Comparison of ENCODE assay signal across 9 cellular contexts in the genomic region with DNA sequence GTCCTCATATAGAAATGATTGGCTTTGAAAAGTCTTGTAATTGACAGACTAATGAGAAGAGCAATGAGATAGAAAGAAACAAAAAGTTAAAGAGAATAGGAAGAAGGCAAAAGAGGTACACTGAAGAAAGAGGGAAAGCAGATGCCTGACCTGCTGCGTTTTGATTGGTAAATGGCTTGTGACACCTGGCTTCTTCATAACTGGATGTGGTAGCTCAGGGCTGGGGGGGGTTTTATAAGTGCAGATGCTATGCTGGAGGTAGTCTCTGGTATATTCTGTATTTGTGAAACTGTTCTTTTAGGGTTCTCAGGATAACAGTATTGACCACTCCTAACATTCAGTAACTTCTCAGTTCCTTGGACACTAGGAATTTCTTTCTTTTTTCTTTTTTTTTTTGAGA. TPM values are rescaled to one million over a fixed set of nuclear protein-coding genes. Genes with fewer than 3 reads are reported as not detected.
DNase-seq lines count a peak whose midpoint lies in the region; ATAC-seq and TF ChIP-seq lines count a peak whose summit lies in the region.
"Had no signal": no experiment of that assay in that cellular context is flagged by ENCODE, and none has a peak within 500 bp of the region (broad histone marks: within the 10 kb centered on the region; RNA-seq: fewer than 3 reads in every experiment).

No MANE protein-coding gene starts in this region.

- peaks cover 23% of the 10 kb centered on the region for H3K4me1 ChIP-seq in ovary (ENCODE audit: insufficient read depth)

- H3K36me3 ChIP-seq in GM06990 (ENCODE audit: control insufficient read depth, insufficient read depth, low read length) (no peaks in the 10 kb centered on the region), ovary (no peaks in the 10 kb centered on the region)

- H3K4me3 Mint-ChIP-seq in chondrocyte (ENCODE audit: unreplicated experiment) = peak overlapping the region; percentile 97

- H3K27ac Mint-ChIP-seq in chondrocyte (ENCODE audit: unreplicated experiment) = no peak overlapping the region

- H3K27me3 ChIP-seq in GM06990 (replicated peaks; ENCODE audit: control insufficient read depth, insufficient read depth, low read length) (no peaks in the 10 kb centered on the region), ovary (no peaks in the 10 kb centered on the region)

- intact Hi-C loops in ovary (cut with DNase I) = no loop called here

- TF ChIP-seq EP300 in ovary (IDR thresholded peaks at IDR 0.05) = no peak

- 81 to 97% (median 86%) methylated on average over 1 of the region's 1 CpG for WGBS in ovary, 3 donors

- no peak for TF ChIP-seq POLR2A in ovary (IDR thresholded peaks at IDR 0.05)

- no peak for DNase-seq in GM06990 (ENCODE audit: extremely low read depth, insufficient read length)
- peak; percentile 11 for DNase-seq in Jurkat, Clone E6-1 (ENCODE audit: low read depth, low spot score)
- DNase-seq in chondrocyte (ENCODE audit: low spot score) = no peak
- no peak for DNase-seq in ovary
- no peak for DNase-seq in NCI-H2107 (lab: John Stamatoyannopoulos, UW)
- DNase-seq in NCI-H1092 treated with DMSO at 0.1 percent for 48 hours (lab: John Stamatoyannopoulos, UW) = no peak
- no peak for DNase-seq in RWPE1 (ENCODE audit: low spot score)
- DNase-seq: substantia nigra had no signal

- H3K4me3 ChIP-seq in GM06990 (replicated peaks; ENCODE audit: low read depth, low read length) (peak overlapping the region; percentile 78), ovary (peak overlapping the region; percentile 92)
- H3K4me3 ChIP-seq in Jurkat, Clone E6-1 (ENCODE audit: low read length) = no peak overlapping the region

- TF ChIP-seq CTCF in GM06990 (IDR thresholded peaks at IDR 0.05; ENCODE audit: insufficient read depth, low read length, poor library complexity, severe bottlenecking) = no peak
- no peak for TF ChIP-seq CTCF in chondrocyte (IDR thresholded peaks at IDR 0.05)
- no peak for TF ChIP-seq CTCF in ovary (IDR thresholded peaks at IDR 0.05)
- TF ChIP-seq CTCF in RWPE1 (conservative IDR thresholded peaks at IDR 0.05; ENCODE audit: low read depth) = no peak

- ATAC-seq in HG03025 (IDR thresholded peaks at IDR 0.05; ENCODE audit: low FRiP score, unreplicated experiment) = no peak

- no peak overlapping the region for H3K27ac ChIP-seq in ovary
- H3K27ac ChIP-seq in RWPE1 = no peak overlapping the region

- no peaks in the 10 kb centered on the region for H3K9me3 Mint-ChIP-seq in chondrocyte (ENCODE audit: low read depth)

- CTCF ChIA-PET in RWPE1 (lab: Yijun Ruan, JAX) = interaction anchor here (0.6 kb wide), 1 partner anchor 8 kb away, joined by 3 read pairs; no protein-coding TSS in a partner anchor

- no peaks in the 10 kb centered on the region for H3K36me3 Mint-ChIP-seq in chondrocyte (ENCODE audit: low read depth)

- POLR2A ChIA-PET in RWPE1 (lab: Yijun Ruan, JAX; ENCODE audit: low non-redundant PET) = no interaction called here

- H3K4me1 Mint-ChIP-seq in chondrocyte (ENCODE audit: low read depth) = peaks cover 56% of the 10 kb centered on the region

- no peaks in the 10 kb centered on the region for H3K9me3 ChIP-seq in ovary

- H3K27me3 Mint-ChIP-seq in chondrocyte (ENCODE audit: low read depth) = no peaks in the 10 kb centered on the region

RNA-seq across cellular contexts. Expression of a gene that starts 1.4 kb away (rescaled TPM):
- polyA plus RNA-seq in Jurkat, Clone E6-1 (2012; ENCODE audit: insufficient read depth, insufficient read length) = 6.6 TPM
- total RNA-seq in chondrocyte (13.6 to 15.5 TPM (median 14.9 TPM) in 3 replicates), ovary (10 to 100 TPM; 14.8 to 40.3 (median 29.8) TPM)
- 10 to 100 TPM; 11.3 to 13.8 TPM for polyA plus RNA-seq in ovary

RNA-seq across cellular contexts. Expression of a gene that starts 28.1 kb away (rescaled TPM):
- polyA plus RNA-seq in Jurkat, Clone E6-1 (2012; ENCODE audit: insufficient read depth, insufficient read length) = 33.1 TPM
- total RNA-seq in chondrocyte (18.5 to 22.5 TPM (median 21.7 TPM) in 3 replicates), ovary (10 to 100 TPM; 11.1 to 22.9 (median 17.8) TPM)
- 10 to 100 TPM; 13.2 to 18.7 TPM for polyA plus RNA-seq in ovary

RNA-seq across cellular contexts. Expression of a gene that starts 28.2 kb away (rescaled TPM):
- polyA plus RNA-seq in Jurkat, Clone E6-1 (2012; ENCODE audit: insufficient read depth, insufficient read length) = 20.1 TPM
- total RNA-seq in chondrocyte = 30.4 to 32.4 TPM (median 31.9 TPM) in 3 replicates
- total RNA-seq in ovary = 10 to 100 TPM; 13.2 to 28.7 (median 17.7) TPM
- polyA plus RNA-seq in ovary = 10 to 100 TPM in 1 of 2 donors, 1 to 10 TPM in 1; 7.9 to 19.2 TPM
